9 cellular contexts compared by ENCODE assay signal in genomic region chr2:24930768-24931167, GRCh38. TPM values are rescaled to one million over a fixed set of nuclear protein-coding genes. Genes with fewer than 3 reads are reported as not detected.
DNase-seq lines count a peak whose midpoint lies in the region; ATAC-seq, FAIRE-seq and TF ChIP-seq lines count a peak whose summit lies in the region.
"Had no signal": no experiment of that assay in that cellular context is flagged by ENCODE, and none has a peak within 500 bp of the region (broad histone marks: within the 10 kb centered on the region; RNA-seq: fewer than 3 reads in every experiment).

No MANE protein-coding gene starts in this region.

- no peak overlapping the region for H3K27ac Mint-ChIP-seq in astrocyte (ENCODE audit: unreplicated experiment)
- no peak overlapping the region for H3K27ac Mint-ChIP-seq in chondrocyte (ENCODE audit: unreplicated experiment)
- H3K27ac Mint-ChIP-seq in H9: peak overlapping the region in 1 of 3 experiments; percentile 52; a peak in 1 of 7 replicates

- no peaks in the 10 kb centered on the region for H3K79me1 ChIP-seq in H9 (ENCODE audit: insufficient read depth, low read depth, low read length, poor library complexity, severe bottlenecking)

- no peaks in the 10 kb centered on the region for H3K27me3 ChIP-seq in astrocyte (ENCODE audit: insufficient read depth, low read length)
- H3K27me3 ChIP-seq in H9 (ENCODE audit: insufficient read depth, low read length): no peaks in the 10 kb centered on the region

- H3K36me3 Mint-ChIP-seq in astrocyte (ENCODE audit: low read depth, unreplicated experiment) (no peaks in the 10 kb centered on the region), chondrocyte (ENCODE audit: low read depth) (no peaks in the 10 kb centered on the region), H9 (ENCODE audit: insufficient read depth in 1 of 3, low read depth in 3 of 3) (no peaks in the 10 kb centered on the region)

- H2BK15ac ChIP-seq in H9 (ENCODE audit: low read depth, low read length): no peak overlapping the region

- peak; percentile 84 for ATAC-seq in HG03103 (IDR thresholded peaks at IDR 0.05; ENCODE audit: low read depth, unreplicated experiment)

- peak; percentile 22 for DNase-seq in stimulated activated CD4-positive, alpha-beta T cell treated with anti-CD3 and anti-CD28 coated beads, Interleukin-15, amount 100 ng/mL, for 24 hours
- DNase-seq in stimulated activated CD4-positive, alpha-beta T cell treated with anti-CD3 and anti-CD28 coated beads, Interleukin-1b, Interleukin-23, amount 100 ng/mL, for 48 hours: no peak
- DNase-seq in astrocyte (ENCODE audit: low read depth) (peak; percentile 27), superior temporal gyrus (ENCODE audit: extremely low spot score) (peak; percentile 60), chondrocyte (ENCODE audit: low spot score) (no peak), H9 (no peak)
- no peak for DNase-seq in activated CD4-positive, alpha-beta T cell treated with anti-CD3 and anti-CD28 coated beads, Interleukin-2, amount 50 U/mL, for 1 hour

- H3K56ac ChIP-seq in H9 (ENCODE audit: insufficient read length, low read depth, low read length): no peak overlapping the region

- H3K79me2 ChIP-seq in astrocyte (ENCODE audit: insufficient read depth, low read length) (no peaks in the 10 kb centered on the region), H9 (ENCODE audit: insufficient read depth, low read length) (no peaks in the 10 kb centered on the region)

- H3K4me2 ChIP-seq in astrocyte (ENCODE audit: low read length): peak overlapping the region; percentile 47
- no peak overlapping the region for H3K4me2 ChIP-seq in H9 (ENCODE audit: insufficient read depth, insufficient read length, low read length)

- H2AFZ ChIP-seq in astrocyte (ENCODE audit: low read depth, low read length) (no peak overlapping the region), H9 (ENCODE audit: low read length) (no peak overlapping the region)

- no peak overlapping the region for H3K23ac ChIP-seq in H9 (ENCODE audit: insufficient read length, low read depth, low read length)

- no peak overlapping the region for H4K91ac ChIP-seq in H9 (ENCODE audit: insufficient read length, low read depth, low read length)

- no peak overlapping the region for H3K18ac ChIP-seq in H9 (ENCODE audit: insufficient read length, low read depth, low read length)

- H2BK120ac ChIP-seq in H9 (ENCODE audit: low read depth, low read length, poor library complexity, severe bottlenecking): no peak overlapping the region

- no peaks in the 10 kb centered on the region for H3K9me3 ChIP-seq in astrocyte (ENCODE audit: insufficient read depth, low read depth, low read length)
- no peaks in the 10 kb centered on the region for H3K9me3 ChIP-seq in H9 (ENCODE audit: control insufficient read depth, low read depth, low read length)
- H3K9me3 ChIP-seq: thoracic aorta had no signal

- FAIRE-seq in astrocyte (lab: Jason Lieb, UNC): no peak

- TF ChIP-seq CTCF in astrocyte (IDR thresholded peaks at IDR 0.05; ENCODE audit: insufficient read depth, low read depth, low read length): no peak
- no peak for TF ChIP-seq CTCF in chondrocyte (IDR thresholded peaks at IDR 0.05)
- TF ChIP-seq CTCF in H9 (conservative IDR thresholded peaks at IDR 0.05): no peak

- H3K27me3 Mint-ChIP-seq in astrocyte (ENCODE audit: low read depth, unreplicated experiment): peaks cover 10% of the 10 kb centered on the region
- H3K27me3 Mint-ChIP-seq in chondrocyte (ENCODE audit: low read depth): no peaks in the 10 kb centered on the region
- no peaks in the 10 kb centered on the region; the same call in none of the 2 replicates for H3K27me3 Mint-ChIP-seq in H9 (ENCODE audit: low read depth)

- no peak overlapping the region for H3K27ac ChIP-seq in astrocyte (ENCODE audit: low read depth, low read length)
- H3K27ac ChIP-seq in H9 (ENCODE audit: insufficient read length, low read depth, low read length): no peak overlapping the region
- H3K27ac ChIP-seq: thoracic aorta had no signal

- H3K23me2 ChIP-seq in H9 (ENCODE audit: insufficient read length, low read depth, low read length, poor library complexity, severe bottlenecking): no peaks in the 10 kb centered on the region

- H3K4ac ChIP-seq in H9 (ENCODE audit: low read depth, low read length): no peak overlapping the region

- H3T11ph ChIP-seq in H9 (ENCODE audit: low read length): no peak overlapping the region

- no peak overlapping the region for H4K5ac ChIP-seq in H9 (ENCODE audit: insufficient read length, low read depth, low read length)

- H2BK12ac ChIP-seq in H9 (ENCODE audit: insufficient read length, low read depth, low read length): no peak overlapping the region

- no peaks in the 10 kb centered on the region for H3K9me3 Mint-ChIP-seq in astrocyte (ENCODE audit: unreplicated experiment)
- no peaks in the 10 kb centered on the region for H3K9me3 Mint-ChIP-seq in chondrocyte (ENCODE audit: low read depth)
- H3K9me3 Mint-ChIP-seq in H9: no peaks in the 10 kb centered on the region

- H3K4me1 ChIP-seq in astrocyte (ENCODE audit: insufficient read depth, low read length) (peaks cover 8% of the 10 kb centered on the region), H9 (ENCODE audit: insufficient read depth, low read length) (no peaks in the 10 kb centered on the region; the same call in 1 of the 2 replicates)

- H2BK20ac ChIP-seq in H9 (ENCODE audit: low read depth, low read length, poor library complexity, severe bottlenecking): no peak overlapping the region

- peaks cover 8% of the 10 kb centered on the region for H3K4me1 Mint-ChIP-seq in astrocyte (ENCODE audit: low read depth, unreplicated experiment)
- peaks cover 9% of the 10 kb centered on the region for H3K4me1 Mint-ChIP-seq in chondrocyte (ENCODE audit: low read depth)
- peaks cover 32 to 33% of the 10 kb centered on the region in 2 experiments for H3K4me1 Mint-ChIP-seq in H9

- H3K4me3 Mint-ChIP-seq in astrocyte (ENCODE audit: unreplicated experiment) (peak overlapping the region; percentile 23), chondrocyte (ENCODE audit: unreplicated experiment) (no peak overlapping the region), H9 (no peak overlapping the region)

- no peak overlapping the region for H2BK5ac ChIP-seq in H9 (ENCODE audit: insufficient read length, low read length)

- no peak overlapping the region for H3K9ac ChIP-seq in astrocyte (ENCODE audit: low read length)
- H3K9ac ChIP-seq in H9 (ENCODE audit: extremely low read depth, insufficient read length, low read length): no peak overlapping the region

- no CpG with 5 or more reads among the region's 6 CpGs for WGBS in H9 (ENCODE audit: extremely low coverage, insufficient read length, low lambda C conversion rate)

- H4K8ac ChIP-seq in H9 (replicated peaks; ENCODE audit: insufficient read length, low read depth, low read length): no peak overlapping the region

- no peak overlapping the region for H2AK5ac ChIP-seq in H9 (ENCODE audit: insufficient read length, low read length)

- H4K20me1 ChIP-seq in astrocyte (ENCODE audit: insufficient read depth, low read length) (no peaks in the 10 kb centered on the region), H9 (ENCODE audit: control insufficient read depth, insufficient read depth, insufficient read length) (no peaks in the 10 kb centered on the region)

- no peaks in the 10 kb centered on the region for H3K36me3 ChIP-seq in astrocyte (ENCODE audit: insufficient read depth, low read length)
- H3K36me3 ChIP-seq: thoracic aorta had no signal

- no peak overlapping the region for H3K4me3 ChIP-seq in astrocyte (ENCODE audit: insufficient read depth, low read depth, low read length)
- H3K4me3 ChIP-seq: thoracic aorta had no signal

- no peak overlapping the region for H3K14ac ChIP-seq in H9 (ENCODE audit: insufficient read depth, low read length)

RNA-seq across cellular contexts. Expression of gene ADCY3, which starts 10.7 kb away (rescaled TPM):
- total RNA-seq in astrocyte (12.5 and 20.5 TPM in 2 replicates), chondrocyte (57.5 to 69.3 TPM (median 62.6 TPM) in 3 replicates), H9 (2021) (39.5 and 43.0 TPM in 2 replicates)

RNA-seq across cellular contexts. Expression of gene DNAJC27, which starts 41.0 kb away (rescaled TPM):
- total RNA-seq in astrocyte: 3.1 and 3.5 TPM in 2 replicates
- total RNA-seq in chondrocyte: 3.8 to 4.9 TPM (median 4.0 TPM) in 3 replicates
- total RNA-seq in H9 (2021): 4.6 and 5.1 TPM in 2 replicates

Comparison
In these comparisons a context has a peak if more than half of its experiments do, and no peak if none do; other contexts are left out.
1. DNase-seq: peak in stimulated activated CD4-positive, alpha-beta T cell treated with anti-CD3 and anti-CD28 coated beads, Interleukin-15, amount 100 ng/mL, for 24 hours (single experiment), astrocyte (single experiment) and superior temporal gyrus (single experiment); none in stimulated activated CD4-positive, alpha-beta T cell treated with anti-CD3 and anti-CD28 coated beads, Interleukin-1b, Interleukin-23, amount 100 ng/mL, for 48 hours (single experiment), activated CD4-positive, alpha-beta T cell treated with anti-CD3 and anti-CD28 coated beads, Interleukin-2, amount 50 U/mL, for 1 hour (single experiment), chondrocyte (single experiment) and H9 (single experiment).